Comparison of ENCODE assay signal across 8 cellular contexts in the genomic region with DNA sequence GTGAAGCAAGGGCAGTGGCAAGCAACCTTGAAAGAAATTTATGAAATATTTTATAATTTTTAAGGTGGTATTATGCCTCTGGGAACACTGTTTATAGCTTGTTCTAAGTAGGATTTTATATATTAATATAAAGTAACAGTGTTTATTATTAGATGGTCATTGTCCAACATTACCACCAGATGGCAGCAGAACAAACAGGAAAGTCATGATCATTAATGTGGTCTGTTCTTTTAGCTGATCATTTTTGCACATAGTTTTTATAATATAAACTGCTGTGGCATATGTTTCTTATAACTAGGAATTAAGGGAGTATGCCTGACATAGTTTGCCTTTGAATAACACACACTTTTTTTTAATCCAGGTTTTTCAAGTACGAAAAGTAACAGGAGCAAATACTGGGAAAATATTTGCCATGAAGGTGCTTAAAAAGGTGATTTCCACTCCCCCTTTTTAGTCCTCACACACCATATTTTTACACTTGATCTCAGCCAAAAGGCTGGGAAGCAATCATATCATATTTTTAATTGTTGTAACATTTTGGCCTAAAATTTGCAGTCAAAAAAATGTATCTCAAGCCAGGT. TPM values are rescaled to one million over a fixed set of nuclear protein-coding genes. Genes with fewer than 3 reads are reported as not detected.
DNase-seq lines count a peak whose midpoint lies in the region; ATAC-seq, FAIRE-seq and TF ChIP-seq lines count a peak whose summit lies in the region.

No MANE protein-coding gene starts in this region.

- CTCF ChIA-PET in activated CD4-positive, alpha-beta memory T cell treated with anti-CD3 and anti-CD28 coated beads, Interleukin-2, amount 10 ng/mL, durations not matched to agents 7 days and 5 days (lab: Charles Lee): interaction anchor here (0.5 to 2.2 kb wide), 16 partner anchors 10 to 613 kb away, joined by 3 to 17 read pairs (median 4); partner anchors contain the start of genes RNFT1, RPS6KB1 and TUBD1

- no peaks in the 10 kb centered on the region for H3K4me1 ChIP-seq in keratinocyte (ENCODE audit: control insufficient read depth, extremely low read depth, insufficient read depth, low read length)

- no peak overlapping the region for H3K9ac ChIP-seq in keratinocyte (ENCODE audit: control insufficient read depth, extremely low read depth, insufficient read depth, low read length)

- H3K27me3 ChIP-seq in keratinocyte (ENCODE audit: control insufficient read depth, extremely low read depth, insufficient read depth, low read length): no peaks in the 10 kb centered on the region

- no peak for FAIRE-seq in keratinocyte (lab: Jason Lieb, UNC)

- POLR2A ChIA-PET in activated CD4-positive, alpha-beta memory T cell treated with anti-CD3 and anti-CD28 coated beads, Interleukin-2, amount 10 ng/mL, durations not matched to agents 7 days and 5 days (lab: Charles Lee): interaction anchor here (0.6 to 1.0 kb wide), 5 partner anchors 21 to 355 kb away, joined by 3 to 7 read pairs (median 3); partner anchors contain the start of genes RPS6KB1 and TUBD1

- no peak overlapping the region for H3K27ac ChIP-seq in keratinocyte (ENCODE audit: control insufficient read depth, insufficient read depth, low read length)

- TF ChIP-seq CTCF in AG09309 (IDR thresholded peaks at IDR 0.05; ENCODE audit: control insufficient read depth, insufficient read depth, low read depth, low read length, missing control alignments): peak; percentile 50
- TF ChIP-seq CTCF in GM12874 (IDR thresholded peaks at IDR 0.05; ENCODE audit: insufficient read depth, low read depth, low read length): peak; percentile 35; the same call in 1 of the 2 replicates
- TF ChIP-seq CTCF in keratinocyte (optimal IDR thresholded peaks at IDR 0.05 in 1 of 3, IDR thresholded peaks at IDR 0.05 in 1 of 3, conservative IDR thresholded peaks at IDR 0.05 in 1 of 3; ENCODE audit: extremely low read depth in 1 of 3, insufficient read depth in 2 of 3, low read length in 3 of 3): peak in 2 of 3 experiments; percentile 29 to 34

- H3K4me3 Mint-ChIP-seq in activated CD4-positive, alpha-beta memory T cell treated with anti-CD3 and anti-CD28 coated beads, Interleukin-2, amount 10 ng/mL, durations not matched to agents 7 days and 5 days: no peak overlapping the region

- no peaks in the 10 kb centered on the region for H3K27me3 Mint-ChIP-seq in activated CD4-positive, alpha-beta memory T cell treated with anti-CD3 and anti-CD28 coated beads, Interleukin-2, amount 10 ng/mL, durations not matched to agents 7 days and 5 days

- no peaks in the 10 kb centered on the region for H3K9me3 ChIP-seq in keratinocyte (ENCODE audit: control insufficient read depth, low read depth, low read length)

- no peaks in the 10 kb centered on the region for H3K79me2 ChIP-seq in keratinocyte (ENCODE audit: control insufficient read depth, insufficient read depth, low read length)

- H3K27ac Mint-ChIP-seq in activated CD4-positive, alpha-beta memory T cell treated with anti-CD3 and anti-CD28 coated beads, Interleukin-2, amount 10 ng/mL, durations not matched to agents 7 days and 5 days: no peak overlapping the region

- H3K36me3 ChIP-seq in keratinocyte (ENCODE audit: control insufficient read depth in 2 of 2, extremely low read depth in 1 of 2, insufficient read depth in 2 of 2, low read length in 2 of 2): peaks cover 12 to 15% of the 10 kb centered on the region in 2 experiments

- no peak overlapping the region for H3K4me2 ChIP-seq in keratinocyte (ENCODE audit: control insufficient read depth, extremely low read depth, insufficient read depth, low read depth, low read length)

- ATAC-seq in HG03039 (IDR thresholded peaks at IDR 0.05; ENCODE audit: unreplicated experiment): no peak

- H3K9me1 ChIP-seq in keratinocyte (ENCODE audit: control insufficient read depth, extremely low read depth, insufficient read depth, low read length): no peaks in the 10 kb centered on the region

- peaks cover 49% of the 10 kb centered on the region for H3K36me3 Mint-ChIP-seq in activated CD4-positive, alpha-beta memory T cell treated with anti-CD3 and anti-CD28 coated beads, Interleukin-2, amount 10 ng/mL, durations not matched to agents 7 days and 5 days (ENCODE audit: low read depth)

- DNase-seq in AG09309 (ENCODE audit: low read depth) (no peak), NCI-H2196 treated with DMSO at 0.1 percent for 48 hours (lab: John Stamatoyannopoulos, UW; ENCODE audit: unreplicated experiment) (peak; percentile 56), astrocyte of the hippocampus (ENCODE audit: low read depth, low spot score) (peak; percentile 53), keratinocyte (ENCODE audit: low read depth, low spot score) (no peak), islet precursor cell (no peak)
- DNase-seq in activated CD4-positive, alpha-beta memory T cell treated with anti-CD3 and anti-CD28 coated beads, Interleukin-2, amount 10 ng/mL, durations not matched to agents 7 days and 5 days: no peak

- H3K4me1 Mint-ChIP-seq in activated CD4-positive, alpha-beta memory T cell treated with anti-CD3 and anti-CD28 coated beads, Interleukin-2, amount 10 ng/mL, durations not matched to agents 7 days and 5 days: no peaks in the 10 kb centered on the region

- H4K20me1 ChIP-seq in keratinocyte (ENCODE audit: control insufficient read depth, extremely low read depth, insufficient read depth, low read length): no peaks in the 10 kb centered on the region

- no peaks in the 10 kb centered on the region for H3K9me3 Mint-ChIP-seq in activated CD4-positive, alpha-beta memory T cell treated with anti-CD3 and anti-CD28 coated beads, Interleukin-2, amount 10 ng/mL, durations not matched to agents 7 days and 5 days

- dilution Hi-C loops in keratinocyte (cut with MboI; ENCODE audit: extremely low pct_ligation_motif_present, low sequenced_read_pairs): no loop called here

- H3K4me3 ChIP-seq in AG09309 (ENCODE audit: control insufficient read depth, low read depth, low read length) (no peak overlapping the region), keratinocyte (ENCODE audit: control insufficient read depth in 2 of 3, extremely low read depth in 1 of 3, insufficient read depth in 2 of 3, low read depth in 1 of 3, low read length in 3 of 3) (no peak overlapping the region)

- H2AFZ ChIP-seq in keratinocyte (ENCODE audit: control insufficient read depth, low read length): no peak overlapping the region

RNA-seq across cellular contexts. Expression of gene RPS6KB1, which starts 21.4 kb away (rescaled TPM):
- polyA plus RNA-seq in keratinocyte: 13.4 to 19.7 TPM (median 14.2 TPM) in 3 replicates
- polyA plus RNA-seq in keratinocyte (2011; ENCODE audit: low read depth): 24.1 TPM
- 9.6 and 14.9 TPM in 2 replicates for polyA plus RNA-seq in keratinocyte (2011; cell fraction: cytosol; rRNA removed)
- polyA plus RNA-seq in keratinocyte (2011; cell fraction: nucleus; rRNA removed): 15.8 and 19.6 TPM in 2 replicates
- polyA plus RNA-seq in keratinocyte (2012; ENCODE audit: low replicate concordance): 12.1 and 17.1 TPM in 2 replicates
- 5.8 to 21.7 TPM (median 6.7 TPM) in 3 replicates for polyA minus RNA-seq in keratinocyte
- 5.9 TPM for polyA minus RNA-seq in keratinocyte (2011; cell fraction: cytosol; rRNA and poly(A)+ RNA removed)
- 13.9 and 22.0 TPM in 2 replicates for polyA minus RNA-seq in keratinocyte (2011; cell fraction: nucleus; rRNA and poly(A)+ RNA removed)
- total RNA-seq in activated CD4-positive, alpha-beta memory T cell treated with anti-CD3 and anti-CD28 coated beads, Interleukin-2, amount 10 ng/mL, durations not matched to agents 7 days and 5 days: 10 to 100 TPM; 44.3 to 50.1 TPM

RNA-seq across cellular contexts. Expression of gene TUBD1, which starts 21.6 kb away (rescaled TPM):
- 5.5 to 7.6 TPM (median 5.9 TPM) in 3 replicates for polyA plus RNA-seq in keratinocyte
- 9.3 TPM for polyA plus RNA-seq in keratinocyte (2011; ENCODE audit: low read depth)
- polyA plus RNA-seq in keratinocyte (2011; cell fraction: cytosol; rRNA removed): 2.8 and 4.9 TPM in 2 replicates
- polyA plus RNA-seq in keratinocyte (2011; cell fraction: nucleus; rRNA removed): 6.8 and 7.0 TPM in 2 replicates
- polyA plus RNA-seq in keratinocyte (2012; ENCODE audit: low replicate concordance): 4.0 and 6.2 TPM in 2 replicates
- polyA minus RNA-seq in keratinocyte: 1.8 to 9.1 TPM (median 4.0 TPM) in 3 replicates
- polyA minus RNA-seq in keratinocyte (2011; cell fraction: cytosol; rRNA and poly(A)+ RNA removed): 7.3 TPM
- polyA minus RNA-seq in keratinocyte (2011; cell fraction: nucleus; rRNA and poly(A)+ RNA removed): 3.3 and 11.1 TPM in 2 replicates
- total RNA-seq in activated CD4-positive, alpha-beta memory T cell treated with anti-CD3 and anti-CD28 coated beads, Interleukin-2, amount 10 ng/mL, durations not matched to agents 7 days and 5 days: 10 to 100 TPM; 11.4 to 11.7 TPM

RNA-seq across cellular contexts. Expression of gene RNFT1, which starts 50.2 kb away (rescaled TPM):
- 11.8 to 13.4 TPM (median 12.0 TPM) in 3 replicates for polyA plus RNA-seq in keratinocyte
- 0.71 TPM for polyA plus RNA-seq in keratinocyte (2011; ENCODE audit: low read depth)
- polyA plus RNA-seq in keratinocyte (2011; cell fraction: cytosol; rRNA removed): 5.7 and 10.6 TPM in 2 replicates
- 14.8 and 20.3 TPM in 2 replicates for polyA plus RNA-seq in keratinocyte (2011; cell fraction: nucleus; rRNA removed)
- polyA plus RNA-seq in keratinocyte (2012; ENCODE audit: low replicate concordance): 4.4 and 9.0 TPM in 2 replicates
- polyA minus RNA-seq in keratinocyte: 6.1 to 12.6 TPM (median 9.5 TPM) in 3 replicates
- polyA minus RNA-seq in keratinocyte (2011; cell fraction: cytosol; rRNA and poly(A)+ RNA removed): 8.4 TPM
- polyA minus RNA-seq in keratinocyte (2011; cell fraction: nucleus; rRNA and poly(A)+ RNA removed): 5.9 and 8.8 TPM in 2 replicates
- 10 to 100 TPM; 20.5 to 21.3 TPM for total RNA-seq in activated CD4-positive, alpha-beta memory T cell treated with anti-CD3 and anti-CD28 coated beads, Interleukin-2, amount 10 ng/mL, durations not matched to agents 7 days and 5 days

Comparison
In these comparisons a context has a peak if more than half of its experiments do, and no peak if none do; other contexts are left out.
1. DNase-seq: peak in NCI-H2196 treated with DMSO at 0.1 percent for 48 hours (single experiment) and astrocyte of the hippocampus (single experiment); none in AG09309 (single experiment), keratinocyte (single experiment), islet precursor cell (single experiment) and activated CD4-positive, alpha-beta memory T cell treated with anti-CD3 and anti-CD28 coated beads, Interleukin-2, amount 10 ng/mL, durations not matched to agents 7 days and 5 days (single experiment).
2. Peak in every context shown above with its lines, with median percentiles within 50 percentile points of each other: CTCF ChIP-seq.